Comparison of ENCODE assay signal across 13 cellular contexts in the genomic region with DNA sequence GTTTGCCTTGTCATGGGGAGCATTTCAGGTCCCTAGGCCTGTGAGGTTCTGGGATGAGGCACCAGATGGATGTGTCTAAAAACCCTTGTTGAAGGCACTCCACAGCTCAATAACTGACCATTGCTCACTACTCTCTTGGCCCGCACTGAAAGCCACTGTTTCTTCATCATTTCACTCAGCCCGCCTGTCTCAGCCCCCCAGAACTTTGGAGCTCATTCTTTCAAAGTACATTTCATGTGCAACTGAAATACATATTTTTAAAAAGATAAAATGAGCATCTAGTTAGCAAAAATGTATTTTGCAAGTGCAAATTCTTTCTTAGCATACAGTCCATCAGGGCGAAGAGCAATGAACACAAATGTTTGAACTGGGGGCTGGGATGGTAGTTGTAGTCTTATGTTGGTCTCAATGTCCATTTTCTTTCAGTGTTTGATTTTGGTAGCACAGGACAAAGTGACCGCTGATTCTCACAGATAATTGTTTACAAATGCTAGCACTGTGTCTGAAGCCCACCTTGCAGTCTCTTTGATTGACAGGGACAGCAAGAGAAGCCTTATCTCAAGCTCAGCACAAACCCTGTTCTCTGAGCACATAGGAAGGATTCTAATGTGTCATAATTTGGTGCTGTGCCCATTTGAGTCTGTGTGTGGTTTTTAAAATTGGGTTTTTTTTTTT. TPM values are rescaled to one million over a fixed set of nuclear protein-coding genes. Genes with fewer than 3 reads are reported as not detected.
DNase-seq lines count a peak whose midpoint lies in the region; ATAC-seq and TF ChIP-seq lines count a peak whose summit lies in the region.
"Had no signal": no experiment of that assay in that cellular context is flagged by ENCODE, and none has a peak within 500 bp of the region (broad histone marks: within the 10 kb centered on the region; RNA-seq: fewer than 3 reads in every experiment).

No MANE protein-coding gene starts in this region.

- H3K27ac ChIP-seq in hepatocyte = peak overlapping the region; percentile 30
- peak overlapping the region; percentile 19 to 46 (median 22) for H3K27ac ChIP-seq in thyroid gland
- no peak overlapping the region for H3K27ac ChIP-seq in trophoblast cell (ENCODE audit: low read depth, low read length)
- H3K27ac ChIP-seq: transverse colon had no signal

- H3K23ac ChIP-seq in trophoblast cell (ENCODE audit: low read length) = no peak overlapping the region

- no peak overlapping the region for H3K4ac ChIP-seq in trophoblast cell (ENCODE audit: low read depth, low read length)

- H2AFZ ChIP-seq in hepatocyte (no peak overlapping the region), trophoblast cell (ENCODE audit: insufficient read depth, low read length, poor library complexity) (no peak overlapping the region)

- H3K79me2 ChIP-seq in hepatocyte (no peaks in the 10 kb centered on the region), trophoblast cell (ENCODE audit: control insufficient read depth, insufficient read depth, low read length, poor library complexity) (peaks cover 3% of the 10 kb centered on the region)

- no peak overlapping the region for H4K91ac ChIP-seq in trophoblast cell (ENCODE audit: low read depth, low read length)

- no peak overlapping the region for H2BK12ac ChIP-seq in trophoblast cell (ENCODE audit: low read length)

- POLR2A ChIA-PET in activated CD4-positive, alpha-beta memory T cell treated with anti-CD3 and anti-CD28 coated beads for 36 hours (lab: Charles Lee) = interaction anchor here (11.1 kb wide), 2 partner anchors 16 to 19 kb away, joined by 510 to 859 read pairs; a partner anchor contains a TSS

- H3K9me2 ChIP-seq in hepatocyte (replicated peaks; ENCODE audit: insufficient read depth) = no peaks in the 10 kb centered on the region

- no peak for DNase-seq in activated naive CD4-positive, alpha-beta T cell (lab: John Stamatoyannopoulos, UW)
- DNase-seq in activated CD4-positive, alpha-beta memory T cell treated with anti-CD3 and anti-CD28 coated beads for 36 hours = no peak
- DNase-seq in hepatocyte (ENCODE audit: low spot score) = no peak
- no peak for DNase-seq in thyroid gland
- DNase-seq in effector CD8-positive, alpha-beta T cell (lab: John Stamatoyannopoulos, UW) = no peak
- DNase-seq in trophoblast cell = no peak
- DNase-seq: NCI-H1092, NCI-H446 treated with DMSO at 0.1 percent for 48 hours, retina, SHP77, transverse colon had no signal

- no peak overlapping the region for H2BK120ac ChIP-seq in trophoblast cell (ENCODE audit: insufficient read depth, low read length, poor library complexity)

- ATAC-seq in GM19328 (IDR thresholded peaks at IDR 0.05; ENCODE audit: unreplicated experiment) = no peak

- H3K4me2 ChIP-seq in hepatocyte (no peak overlapping the region), trophoblast cell (ENCODE audit: low read length) (no peak overlapping the region)

- H3K9me3 ChIP-seq in hepatocyte (ENCODE audit: low read depth) (no peaks in the 10 kb centered on the region), thyroid gland (no peaks in the 10 kb centered on the region), trophoblast cell (ENCODE audit: insufficient read depth, low read depth, low read length) (no peaks in the 10 kb centered on the region)
- H3K9me3 ChIP-seq: transverse colon had no signal

- H4K20me1 ChIP-seq in hepatocyte (ENCODE audit: insufficient read depth, poor library complexity, severe bottlenecking) = no peaks in the 10 kb centered on the region

- H3K27me3 Mint-ChIP-seq in activated naive CD4-positive, alpha-beta T cell treated with anti-CD3 and anti-CD28 coated beads, Interleukin-2, amount 50 U/mL, for 24 hours = no peaks in the 10 kb centered on the region
- H3K27me3 Mint-ChIP-seq in activated CD4-positive, alpha-beta memory T cell treated with anti-CD3 and anti-CD28 coated beads for 36 hours = no peaks in the 10 kb centered on the region

- H3K9ac ChIP-seq in trophoblast cell (ENCODE audit: low read length) = no peak overlapping the region

- peaks cover 81% of the 10 kb centered on the region for H3K4me1 Mint-ChIP-seq in activated naive CD4-positive, alpha-beta T cell treated with anti-CD3 and anti-CD28 coated beads, Interleukin-2, amount 50 U/mL, for 24 hours
- H3K4me1 Mint-ChIP-seq in activated CD4-positive, alpha-beta memory T cell treated with anti-CD3 and anti-CD28 coated beads for 36 hours (ENCODE audit: low read depth) = peaks cover 94% of the 10 kb centered on the region

- no peak overlapping the region for H2BK5ac ChIP-seq in trophoblast cell (ENCODE audit: low read depth, low read length, poor library complexity)

- H3K9me3 Mint-ChIP-seq in activated naive CD4-positive, alpha-beta T cell treated with anti-CD3 and anti-CD28 coated beads, Interleukin-2, amount 50 U/mL, for 24 hours = no peaks in the 10 kb centered on the region
- H3K9me3 Mint-ChIP-seq in activated CD4-positive, alpha-beta memory T cell treated with anti-CD3 and anti-CD28 coated beads for 36 hours = no peaks in the 10 kb centered on the region

- no peak overlapping the region for H4K8ac ChIP-seq in trophoblast cell (ENCODE audit: low read depth, low read length)

- peak overlapping the region; percentile 89 for H3K27ac Mint-ChIP-seq in activated naive CD4-positive, alpha-beta T cell treated with anti-CD3 and anti-CD28 coated beads, Interleukin-2, amount 50 U/mL, for 24 hours
- peak overlapping the region; percentile 98 for H3K27ac Mint-ChIP-seq in activated CD4-positive, alpha-beta memory T cell treated with anti-CD3 and anti-CD28 coated beads for 36 hours

- CTCF ChIA-PET in activated CD4-positive, alpha-beta memory T cell treated with anti-CD3 and anti-CD28 coated beads for 36 hours (lab: Charles Lee) = interaction anchor here (0.6 to 10.3 kb wide), 7 partner anchors 11 to 1022 kb away, joined by 3 to 317 read pairs (median 8); a partner anchor contains a TSS

- H2AK5ac ChIP-seq in trophoblast cell (ENCODE audit: low read length) = no peak overlapping the region

- peaks cover 4% of the 10 kb centered on the region for H3K36me3 Mint-ChIP-seq in activated naive CD4-positive, alpha-beta T cell treated with anti-CD3 and anti-CD28 coated beads, Interleukin-2, amount 50 U/mL, for 24 hours
- H3K36me3 Mint-ChIP-seq in activated CD4-positive, alpha-beta memory T cell treated with anti-CD3 and anti-CD28 coated beads for 36 hours = peaks cover 37% of the 10 kb centered on the region

- H3K14ac ChIP-seq in trophoblast cell (ENCODE audit: low read length) = no peak overlapping the region

- WGBS in hepatocyte (ENCODE audit: low lambda C conversion rate, missing lambda C conversion rate) = 77% methylated on average over 4 of the region's 4 CpGs
- 80 to 97% methylated on average over 4 of the region's 4 CpGs for WGBS in thyroid gland, 2 donors
- WGBS in trophoblast cell (ENCODE audit: extremely low coverage, insufficient coverage, insufficient read length) = no CpG with 5 or more reads among the region's 4 CpGs

- H3K27me3 ChIP-seq in hepatocyte = no peaks in the 10 kb centered on the region
- H3K27me3 ChIP-seq in thyroid gland = no peaks in the 10 kb centered on the region
- no peaks in the 10 kb centered on the region for H3K27me3 ChIP-seq in trophoblast cell (ENCODE audit: insufficient read depth, low read length)
- H3K27me3 ChIP-seq: transverse colon had no signal

- intact Hi-C loops in activated CD4-positive, alpha-beta memory T cell treated with anti-CD3 and anti-CD28 coated beads for 36 hours (cut with micrococcal nuclease) = loop anchor here (1.0 kb wide), 1 partner anchor 16 kb away; no protein-coding TSS in a partner anchor
- intact Hi-C loops in thyroid gland (cut with DNase I) = no loop called here

- no peak for TF ChIP-seq POLR2A in thyroid gland (IDR thresholded peaks at IDR 0.05)

- H3K4me3 ChIP-seq in hepatocyte (no peak overlapping the region), thyroid gland (replicated peaks in 1 of 3) (no peak overlapping the region), trophoblast cell (ENCODE audit: low read depth, low read length) (no peak overlapping the region)
- H3K4me3 ChIP-seq: transverse colon had no signal

- peaks cover 10% of the 10 kb centered on the region for H3K79me1 ChIP-seq in trophoblast cell (ENCODE audit: low read length)

- no peak overlapping the region for H4K12ac ChIP-seq in trophoblast cell (ENCODE audit: low read depth, low read length)

- TF ChIP-seq CTCF in hepatocyte (IDR thresholded peaks at IDR 0.05; ENCODE audit: poor library complexity) (no peak), thyroid gland (IDR thresholded peaks at IDR 0.05) (no peak)

- no peak overlapping the region for H3K18ac ChIP-seq in trophoblast cell (ENCODE audit: low read length)

- H3K4me3 Mint-ChIP-seq in activated naive CD4-positive, alpha-beta T cell treated with anti-CD3 and anti-CD28 coated beads, Interleukin-2, amount 50 U/mL, for 24 hours = peak overlapping the region; percentile 54
- H3K4me3 Mint-ChIP-seq in activated CD4-positive, alpha-beta memory T cell treated with anti-CD3 and anti-CD28 coated beads for 36 hours = peak overlapping the region; percentile 68

- H3K4me1 ChIP-seq in hepatocyte (ENCODE audit: insufficient read depth) (peaks cover 4% of the 10 kb centered on the region), thyroid gland (peaks cover 45 to 79% of the 10 kb centered on the region in 2 donors), trophoblast cell (ENCODE audit: control insufficient read depth in 1 of 2, insufficient read depth in 2 of 2, low read length in 2 of 2) (peaks cover 9 to 10% of the 10 kb centered on the region in 2 experiments)

- H3K36me3 ChIP-seq in hepatocyte (replicated peaks; ENCODE audit: insufficient read depth, low read depth) = no peaks in the 10 kb centered on the region
- no peaks in the 10 kb centered on the region for H3K36me3 ChIP-seq in thyroid gland
- no peaks in the 10 kb centered on the region for H3K36me3 ChIP-seq in trophoblast cell (ENCODE audit: control insufficient read depth in 1 of 2, insufficient read depth in 2 of 2, low read length in 2 of 2)
- H3K36me3 ChIP-seq: transverse colon had no signal

RNA-seq across cellular contexts. Expression of a gene that starts 19.6 kb away (rescaled TPM):
- total RNA-seq in activated CD4-positive, alpha-beta memory T cell treated with anti-CD3 and anti-CD28 coated beads for 36 hours = 10 to 100 TPM; 78.7 to 82.6 TPM
- total RNA-seq in hepatocyte = 18.5 and 18.6 TPM in 2 replicates
- 21.8 and 27.2 TPM in 2 replicates for polyA plus RNA-seq in hepatocyte
- 10 to 100 TPM; 13.9 to 20.8 (median 17.6) TPM for total RNA-seq in thyroid gland
- polyA plus RNA-seq in trophoblast cell (2013) = 10.6 and 11.1 TPM in 2 replicates

RNA-seq across cellular contexts. Expression of a gene that starts 21.3 kb away (rescaled TPM):
- 10 to 100 TPM; 16.7 to 17.0 TPM for total RNA-seq in activated CD4-positive, alpha-beta memory T cell treated with anti-CD3 and anti-CD28 coated beads for 36 hours
- total RNA-seq in hepatocyte (4.7 and 5.6 TPM in 2 replicates), thyroid gland (10 to 100 TPM; 19.6 to 22.0 (median 20.3) TPM)
- 2.9 and 6.1 TPM in 2 replicates for polyA plus RNA-seq in hepatocyte
- polyA plus RNA-seq in trophoblast cell (2013) = 1.2 TPM in 2 replicates

RNA-seq across cellular contexts. Expression of a gene that starts 22.7 kb away (rescaled TPM):
- total RNA-seq in activated CD4-positive, alpha-beta memory T cell treated with anti-CD3 and anti-CD28 coated beads for 36 hours = 100 to 1,000 TPM; 319 TPM
- 4.0 and 5.9 TPM in 2 replicates for total RNA-seq in hepatocyte
- polyA plus RNA-seq in hepatocyte = 9.0 and 15.3 TPM in 2 replicates
- total RNA-seq in thyroid gland = 10 to 100 TPM; 31.0 to 78.1 (median 48.0) TPM
- 5.0 and 5.2 TPM in 2 replicates for polyA plus RNA-seq in trophoblast cell (2013)

RNA-seq across cellular contexts. Expression of a gene that starts 28.1 kb away (rescaled TPM):
- total RNA-seq in activated CD4-positive, alpha-beta memory T cell treated with anti-CD3 and anti-CD28 coated beads for 36 hours = 100 to 1,000 TPM; 186 to 187 TPM
- total RNA-seq in hepatocyte = 40.5 and 43.0 TPM in 2 replicates
- 40.9 and 43.1 TPM in 2 replicates for polyA plus RNA-seq in hepatocyte
- total RNA-seq in thyroid gland = 100 to 1,000 TPM in 1 of 4 donors, 10 to 100 TPM in 3; 66.1 to 147 (median 97.5) TPM
- polyA plus RNA-seq in trophoblast cell (2013) = 14.1 and 14.5 TPM in 2 replicates

Comparison
In these comparisons a context has a peak if more than half of its experiments do, and no peak if none do; other contexts are left out.
1. RNA of a gene that starts 22.7 kb away (total RNA-seq): 319 TPM in activated CD4-positive, alpha-beta memory T cell treated with anti-CD3 and anti-CD28 coated beads for 36 hours; 31.0 to 78.1 TPM in thyroid gland and 4.0 to 5.9 TPM in hepatocyte; every median in the first group is over 4 times any median in the second.